In genomic region chr6:35298625-35299140, GRCh38 we compare ENCODE assay signal across 8 cellular contexts. TPM values are rescaled to one million over a fixed set of nuclear protein-coding genes. Genes with fewer than 3 reads are reported as not detected.
DNase-seq lines count a peak whose midpoint lies in the region; ATAC-seq and TF ChIP-seq lines count a peak whose summit lies in the region.

No MANE protein-coding gene starts in this region.

- H2AFZ ChIP-seq in SU-DHL-6 (ENCODE audit: low read depth, low read length, severe bottlenecking), result no peak overlapping the region

- peak overlapping the region; percentile 96 for H3K27ac Mint-ChIP-seq in activated CD4-positive, alpha-beta T cell treated with anti-CD3 and anti-CD28 coated beads for 36 hours
- H3K27ac Mint-ChIP-seq in stimulated activated naive B cell treated with anti-CD40 and anti-IgM and Interleukin-4, amounts not matched to agents 10 μg/mL and 1 μg/mL and 100 μg/mL, for 72 hours, result peak overlapping the region; percentile 93

- H4K20me1 ChIP-seq in SU-DHL-6 (ENCODE audit: low read depth, low read length), result no peaks in the 10 kb centered on the region

- H3K9ac ChIP-seq in SU-DHL-6 (ENCODE audit: low read length), result peak overlapping the region; percentile 81

- peaks cover 38% of the 10 kb centered on the region for H3F3A ChIP-seq in SU-DHL-6 (ENCODE audit: insufficient read depth)

- H3K4me2 ChIP-seq in SU-DHL-6 (ENCODE audit: low read depth, low read length, poor library complexity, severe bottlenecking), result peak overlapping the region; percentile 73

- no peaks in the 10 kb centered on the region for H3K36me3 ChIP-seq in SU-DHL-6 (ENCODE audit: low read length)

- TF ChIP-seq CTCF in SU-DHL-6 (IDR thresholded peaks at IDR 0.05; ENCODE audit: insufficient read depth, low read length, poor library complexity, severe bottlenecking), result no peak
- TF ChIP-seq CTCF in epithelial cell of esophagus (IDR thresholded peaks at IDR 0.05; ENCODE audit: insufficient read depth, low read depth, low read length, missing control alignments), result no peak

- intact Hi-C loops in activated CD4-positive, alpha-beta T cell treated with anti-CD3 and anti-CD28 coated beads for 36 hours (cut with DNase I, micrococcal nuclease), result loop anchor here in 1 of 2 experiments (1.0 to 5.0 kb wide), 3 partner anchors 12 to 439 kb away; partner anchors contain the start of genes ARMC12 and RPL10A

- H3K36me3 Mint-ChIP-seq in activated CD4-positive, alpha-beta T cell treated with anti-CD3 and anti-CD28 coated beads for 36 hours (ENCODE audit: low read depth), result peaks cover 25% of the 10 kb centered on the region
- H3K36me3 Mint-ChIP-seq in stimulated activated naive B cell treated with anti-CD40 and anti-IgM and Interleukin-4, amounts not matched to agents 10 μg/mL and 1 μg/mL and 100 μg/mL, for 72 hours, result peaks cover 34 to 44% of the 10 kb centered on the region in 2 donors

- no peaks in the 10 kb centered on the region for H3K27me3 Mint-ChIP-seq in activated CD4-positive, alpha-beta T cell treated with anti-CD3 and anti-CD28 coated beads for 36 hours
- no peaks in the 10 kb centered on the region for H3K27me3 Mint-ChIP-seq in stimulated activated naive B cell treated with anti-CD40 and anti-IgM and Interleukin-4, amounts not matched to agents 10 μg/mL and 1 μg/mL and 100 μg/mL, for 72 hours

- H3K27me3 ChIP-seq in SU-DHL-6 (ENCODE audit: low read length), result no peaks in the 10 kb centered on the region

- POLR2A ChIA-PET in activated CD4-positive, alpha-beta T cell treated with anti-CD3 and anti-CD28 coated beads for 36 hours (lab: Charles Lee), result interaction anchor here (0.6 to 1.0 kb wide), 3 partner anchors 29 to 617 kb away, joined by 3 read pairs; no protein-coding TSS in a partner anchor

- peak; percentile 44 for DNase-seq in activated CD4-positive, alpha-beta T cell treated with anti-CD3 and anti-CD28 coated beads for 36 hours
- no peak for DNase-seq in activated CD4-positive, alpha-beta T cell treated with anti-CD3 and anti-CD28 coated beads, Interleukin-2, amount 50 U/mL, for 48 hours
- DNase-seq in epithelial cell of esophagus (ENCODE audit: low read depth), result no peak
- no peak for DNase-seq in stimulated activated naive B cell treated with anti-CD40 and anti-IgM and Interleukin-4, amounts not matched to agents 10 μg/mL and 1 μg/mL and 100 μg/mL, for 72 hours
- no peak for DNase-seq in NCI-H524 treated with DMSO at 0.1 percent for 48 hours (lab: John Stamatoyannopoulos, UW)
- no peak for DNase-seq in NCI-H2107 treated with DMSO at 0.1 percent for 48 hours (lab: John Stamatoyannopoulos, UW; ENCODE audit: unreplicated experiment)
- no peak for DNase-seq in EL

- H3K79me2 ChIP-seq in SU-DHL-6 (ENCODE audit: insufficient read depth, low read length), result peaks cover 28% of the 10 kb centered on the region

- H3K27ac ChIP-seq in SU-DHL-6 (ENCODE audit: low read depth, low read length), result peak overlapping the region; percentile 76

- peaks cover 55% of the 10 kb centered on the region for H3K4me1 Mint-ChIP-seq in activated CD4-positive, alpha-beta T cell treated with anti-CD3 and anti-CD28 coated beads for 36 hours
- H3K4me1 Mint-ChIP-seq in stimulated activated naive B cell treated with anti-CD40 and anti-IgM and Interleukin-4, amounts not matched to agents 10 μg/mL and 1 μg/mL and 100 μg/mL, for 72 hours, result peaks cover 48 to 59% of the 10 kb centered on the region in 2 donors

- no peaks in the 10 kb centered on the region for H3K9me3 Mint-ChIP-seq in activated CD4-positive, alpha-beta T cell treated with anti-CD3 and anti-CD28 coated beads for 36 hours (ENCODE audit: low read depth)
- no peaks in the 10 kb centered on the region for H3K9me3 Mint-ChIP-seq in stimulated activated naive B cell treated with anti-CD40 and anti-IgM and Interleukin-4, amounts not matched to agents 10 μg/mL and 1 μg/mL and 100 μg/mL, for 72 hours

- H3K9me3 ChIP-seq in SU-DHL-6 (ENCODE audit: insufficient read depth, low read length), result no peaks in the 10 kb centered on the region

- H3K9me2 ChIP-seq in SU-DHL-6 (replicated peaks; ENCODE audit: insufficient read depth, low read length), result no peaks in the 10 kb centered on the region

- H3K4me3 Mint-ChIP-seq in activated CD4-positive, alpha-beta T cell treated with anti-CD3 and anti-CD28 coated beads for 36 hours, result peak overlapping the region; percentile 89
- peak overlapping the region; percentile 76 to 91 for H3K4me3 Mint-ChIP-seq in stimulated activated naive B cell treated with anti-CD40 and anti-IgM and Interleukin-4, amounts not matched to agents 10 μg/mL and 1 μg/mL and 100 μg/mL, for 72 hours

- CTCF ChIA-PET in activated CD4-positive, alpha-beta T cell treated with anti-CD3 and anti-CD28 coated beads for 36 hours (lab: Charles Lee), result interaction anchor here (0.6 to 13.9 kb wide), 10 partner anchors 9 to 277 kb away, joined by 3 to 277 read pairs (median 6); partner anchors contain the start of gene PPARD

- ATAC-seq in activated CD4-positive, alpha-beta T cell treated with anti-CD3 and anti-CD28 coated beads for 36 hours, result no peak
- ATAC-seq in stimulated activated naive B cell treated with anti-CD40 and anti-IgM and Interleukin-4, amounts not matched to agents 10 μg/mL and 1 μg/mL and 100 μg/mL, for 72 hours (replicated peaks), result no peak

- H3K4me3 ChIP-seq in SU-DHL-6 (ENCODE audit: insufficient read depth, low read length, poor library complexity, severe bottlenecking), result peak overlapping the region; percentile 70
- H3K4me3 ChIP-seq in epithelial cell of esophagus (ENCODE audit: low read length), result peak overlapping the region; percentile 67

RNA-seq across cellular contexts. Expression of gene DEF6, which starts 1.1 kb away (rescaled TPM):
- total RNA-seq in activated CD4-positive, alpha-beta T cell treated with anti-CD3 and anti-CD28 coated beads for 36 hours, result 10 to 100 TPM; 74.1 to 86.6 TPM

RNA-seq across cellular contexts. Expression of gene ZNF76, which starts 39.1 kb away (rescaled TPM):
- total RNA-seq in activated CD4-positive, alpha-beta T cell treated with anti-CD3 and anti-CD28 coated beads for 36 hours, result 10 to 100 TPM; 35.2 to 40.1 TPM

RNA-seq across cellular contexts. Expression of gene PPARD, which starts 43.7 kb away (rescaled TPM):
- total RNA-seq in activated CD4-positive, alpha-beta T cell treated with anti-CD3 and anti-CD28 coated beads for 36 hours, result 10 to 100 TPM; 16.5 to 19.2 TPM
